8 cellular contexts compared by ENCODE assay signal in genomic region chr17:8117980-8118768, GRCh38. TPM values are rescaled to one million over a fixed set of nuclear protein-coding genes. Genes with fewer than 3 reads are reported as not detected.
A peak's percentile ranks its signal among the peaks of the same experiment; 100 is the strongest.
DNase-seq lines count a peak whose midpoint lies in the region; ATAC-seq and TF ChIP-seq lines count a peak whose summit lies in the region.

ALOXE3 (minus strand) TSS chr17:8118514; CDS start chr17:8117990, 524 bp downstream.

- H3K9me3 ChIP-seq in right atrium auricular region (no peaks in the 10 kb centered on the region), prostate gland (no peaks in the 10 kb centered on the region)

- H3K27me3 ChIP-seq in right atrium auricular region, result no peaks in the 10 kb centered on the region
- no peaks in the 10 kb centered on the region for H3K27me3 ChIP-seq in prostate gland (replicated peaks; ENCODE audit: insufficient read depth)

- H3K4me3 Mint-ChIP-seq in activated naive CD8-positive, alpha-beta T cell, result peak within 1 kb of the TSS; percentile 89

- peak within 1 kb of the TSS; percentile 80 to 88 for H3K27ac ChIP-seq in right atrium auricular region
- peak within 1 kb of the TSS; percentile 78 to 82 for H3K27ac ChIP-seq in prostate gland

- TF ChIP-seq POLR2A in prostate gland (IDR thresholded peaks at IDR 0.05), result no peak

- H3K4me1 Mint-ChIP-seq in activated naive CD8-positive, alpha-beta T cell (ENCODE audit: low read depth), result peaks cover 39% of the 10 kb centered on the region

- H3K4me3 ChIP-seq in Jurkat, Clone E6-1 (ENCODE audit: low read length), result peak within 1 kb of the TSS; percentile 76
- H3K4me3 ChIP-seq in right atrium auricular region (peak within 1 kb of the TSS; percentile 42 to 65), prostate gland (peak within 1 kb of the TSS; percentile 34 to 44)

- WGBS in prostate gland, result 1% methylated on average over 33 of the region's 33 CpGs

- TF ChIP-seq CTCF in right atrium auricular region (IDR thresholded peaks at IDR 0.05) (no peak), prostate gland (IDR thresholded peaks at IDR 0.05) (peak in 2 of 4 experiments; percentile 12 to 20)

- no peaks in the 10 kb centered on the region for H3K36me3 ChIP-seq in right atrium auricular region
- no peaks in the 10 kb centered on the region for H3K36me3 ChIP-seq in prostate gland

- intact Hi-C loops in prostate gland (cut with DNase I), result loop anchor here (2.0 kb wide), 1 partner anchor 103 kb away; no protein-coding TSS in a partner anchor

- no peaks in the 10 kb centered on the region for H3K9me3 Mint-ChIP-seq in activated naive CD8-positive, alpha-beta T cell (ENCODE audit: low read depth)

- no peaks in the 10 kb centered on the region for H3K36me3 Mint-ChIP-seq in activated naive CD8-positive, alpha-beta T cell

- H3K27me3 Mint-ChIP-seq in activated naive CD8-positive, alpha-beta T cell, result peaks cover 21% of the 10 kb centered on the region

- H3K4me1 ChIP-seq in right atrium auricular region (peaks cover 0 to 45% of the 10 kb centered on the region in 2 donors), prostate gland (replicated peaks) (peaks cover 5% of the 10 kb centered on the region)

- ATAC-seq in GM21515 (IDR thresholded peaks at IDR 0.05; ENCODE audit: unreplicated experiment), result no peak
- ATAC-seq in HG03039 (IDR thresholded peaks at IDR 0.05; ENCODE audit: unreplicated experiment), result no peak

- peak; percentile 77 for DNase-seq in EL
- DNase-seq in Jurkat, Clone E6-1 (ENCODE audit: low read depth, low spot score), result no peak
- DNase-seq in right atrium auricular region (ENCODE audit: low spot score), result no peak
- DNase-seq in prostate gland (ENCODE audit: low spot score), result peak; percentile 67
- DNase-seq in SKM-1 (lab: John Stamatoyannopoulos, UW; ENCODE audit: unreplicated experiment), result no peak

- peak within 1 kb of the TSS; percentile 94 for H3K27ac Mint-ChIP-seq in activated naive CD8-positive, alpha-beta T cell

RNA-seq across cellular contexts. Expression of gene ALOXE3, which starts in this region (rescaled TPM):
- 0.38 TPM for polyA plus RNA-seq in Jurkat, Clone E6-1 (2012; ENCODE audit: insufficient read depth, insufficient read length)
- total RNA-seq in right atrium auricular region, result under 1 TPM in 1 of 2 donors, not detected in 1; 0.20 TPM
- 1 to 10 TPM in 1 of 2 donors, not detected in 1; 2.4 TPM for total RNA-seq in prostate gland

Comparison
In these comparisons a context has a peak if more than half of its experiments do, and no peak if none do; other contexts are left out.
1. DNase-seq: peak in EL (single experiment) and prostate gland (single experiment); none in Jurkat, Clone E6-1 (single experiment), right atrium auricular region (single experiment) and SKM-1 (single experiment).
2. Peak in every context shown above with its lines, with median percentiles within 50 percentile points of each other: H3K4me3 ChIP-seq.